9 cellular contexts compared by ENCODE assay signal in genomic region chr11:36478700-36479329, GRCh38. TPM values are rescaled to one million over a fixed set of nuclear protein-coding genes. Genes with fewer than 3 reads are reported as not detected.
DNase-seq lines count a peak whose midpoint lies in the region; ATAC-seq and TF ChIP-seq lines count a peak whose summit lies in the region.
"Had no signal": no experiment of that assay in that cellular context is flagged by ENCODE, and none has a peak within 500 bp of the region (broad histone marks: within the 10 kb centered on the region; RNA-seq: fewer than 3 reads in every experiment).

No MANE protein-coding gene starts in this region.

- H2BK5ac ChIP-seq in neuronal stem cell (ENCODE audit: low read length): no peak overlapping the region

- H3K36me3 ChIP-seq in neuronal stem cell (replicated peaks in 1 of 2; ENCODE audit: control insufficient read depth in 2 of 2, insufficient read depth in 2 of 2, low read length in 2 of 2): peaks cover 0 to 6% of the 10 kb centered on the region in 2 donors
- peaks cover 0 to 8% (median 7%) of the 10 kb centered on the region in 4 donors for H3K36me3 ChIP-seq in stomach

- H3K79me1 ChIP-seq in neuronal stem cell (ENCODE audit: low read depth, low read length): no peaks in the 10 kb centered on the region

- WGBS in neuronal stem cell (ENCODE audit: extremely low coverage in 2 of 2, insufficient read length in 2 of 2, insufficient replicate concordance in 1 of 2), 2 donors: no CpG with 5 or more reads among the region's 2 CpGs
- 17 to 23% (median 20%) methylated on average over 2 of the region's 2 CpGs for WGBS in stomach, 5 donors

- no peak overlapping the region for H4K91ac ChIP-seq in neuronal stem cell (ENCODE audit: low read depth, low read length, poor library complexity)

- H3K14ac ChIP-seq in neuronal stem cell (ENCODE audit: low read length): no peak overlapping the region

- peak in 3 of 7 experiments; percentile 21 to 45 (median 39) for TF ChIP-seq CTCF in stomach (IDR thresholded peaks at IDR 0.05)

- H3K4me3 ChIP-seq in neuronal stem cell (ENCODE audit: low read length in 2 of 2) (no peak overlapping the region), stomach (no peak overlapping the region)

- peaks cover 2 to 5% of the 10 kb centered on the region in 2 donors for H3K4me1 ChIP-seq in neuronal stem cell (ENCODE audit: control insufficient read depth in 2 of 2, insufficient read depth in 1 of 2, low read depth in 1 of 2, low read length in 2 of 2)
- no peaks in the 10 kb centered on the region for H3K4me1 ChIP-seq in stomach

- no peak overlapping the region for H4K8ac ChIP-seq in neuronal stem cell (ENCODE audit: low read depth, low read length)

- H3K27me3 ChIP-seq in neuronal stem cell (ENCODE audit: control insufficient read depth in 3 of 3, insufficient read depth in 3 of 3, low read depth in 1 of 3, low read length in 3 of 3) (no peaks in the 10 kb centered on the region), stomach (no peaks in the 10 kb centered on the region)

- intact Hi-C loops in Right ventricle myocardium inferior (cut with DNase I) (loop anchor here (5.0 kb wide), 2 partner anchors 187 to 862 kb away; partner anchors contain the start of gene FJX1), cardiac septum (cut with DNase I) (loop anchor here (2.0 kb wide), 1 partner anchor 186 kb away; no protein-coding TSS in a partner anchor), stomach (cut with DNase I; ENCODE audit: low total_unique reads) (loop anchor here (10.0 kb wide), 1 partner anchor 174 kb away; no protein-coding TSS in a partner anchor)

- no peak for DNase-seq in Right ventricle myocardium inferior (ENCODE audit: missing footprints)
- no peak for DNase-seq in cardiac septum (ENCODE audit: low spot score)
- peak; percentile 58 for DNase-seq in NAMALWA (ENCODE audit: low spot score)
- DNase-seq in T-helper 9 cell: peak; percentile 19
- peak; percentile 52 for DNase-seq in fibroblast of gingiva (ENCODE audit: low read depth)
- DNase-seq in neuronal stem cell (ENCODE audit: low spot score): peak; percentile 45
- no peak for DNase-seq in stomach
- DNase-seq: activated naive CD8-positive, alpha-beta T cell treated with anti-CD3 and anti-CD28 coated beads, Interleukin-2, amount 10 ng/mL, durations not matched to agents 7 days and 5 days had no signal

- H2AFZ ChIP-seq in neuronal stem cell (ENCODE audit: low read length): no peak overlapping the region

- H2BK12ac ChIP-seq in neuronal stem cell (ENCODE audit: low read length): no peak overlapping the region

- ATAC-seq in Right ventricle myocardium inferior: peak; percentile 64
- ATAC-seq in GM18867 (IDR thresholded peaks at IDR 0.05; ENCODE audit: unreplicated experiment): no peak

- no peak overlapping the region for H3K9ac ChIP-seq in neuronal stem cell (ENCODE audit: low read depth, low read length, poor library complexity)

- H3K23ac ChIP-seq in neuronal stem cell (ENCODE audit: low read depth, low read length, poor library complexity): no peak overlapping the region

- H3K4ac ChIP-seq in neuronal stem cell (ENCODE audit: low read length): no peak overlapping the region

- no peak overlapping the region for H2BK120ac ChIP-seq in neuronal stem cell (ENCODE audit: low read depth, low read length)

- TF ChIP-seq POLR2A in stomach (IDR thresholded peaks at IDR 0.05): no peak

- no peak overlapping the region for H3K4me2 ChIP-seq in neuronal stem cell (ENCODE audit: insufficient read depth, low read length, poor library complexity, severe bottlenecking)

- H2AK5ac ChIP-seq in neuronal stem cell (ENCODE audit: low read depth, low read length): no peak overlapping the region

- no peak for TF ChIP-seq EP300 in stomach (IDR thresholded peaks at IDR 0.05)

- no peak overlapping the region for H3K18ac ChIP-seq in neuronal stem cell (ENCODE audit: low read length)

- H3K9me3 ChIP-seq in neuronal stem cell (replicated peaks in 1 of 2; ENCODE audit: control insufficient read depth in 2 of 2, insufficient read depth in 1 of 2, low read depth in 1 of 2, low read length in 2 of 2) (peaks cover 0 to 3% of the 10 kb centered on the region in 2 donors), stomach (no peaks in the 10 kb centered on the region)

- H2BK15ac ChIP-seq in neuronal stem cell (ENCODE audit: low read length): no peak overlapping the region

- H3K27ac ChIP-seq in neuronal stem cell (replicated peaks; ENCODE audit: low read length) (no peak overlapping the region), stomach (no peak overlapping the region)

RNA-seq across cellular contexts. Expression of gene TRAF6, which starts 31.3 kb away (rescaled TPM):
- total RNA-seq in Right ventricle myocardium inferior (12.1 TPM), cardiac septum (17.8 TPM), stomach (10 to 100 TPM in 3 of 5 donors, 1 to 10 TPM in 2; 1.2 to 19.2 (median 11.4) TPM)
- 9.6 TPM for polyA plus RNA-seq in neuronal stem cell (2013, experiment 1 of 2)
- polyA plus RNA-seq in neuronal stem cell (2013, experiment 2 of 2): 10.0 TPM
- polyA plus RNA-seq in stomach: 1 to 10 TPM; 2.2 to 3.8 (median 2.3) TPM

Comparison
In these comparisons a context has a peak if more than half of its experiments do, and no peak if none do; other contexts are left out.
1. DNase-seq: peak in NAMALWA (single experiment), T-helper 9 cell (single experiment), fibroblast of gingiva (single experiment) and neuronal stem cell (single experiment); none in Right ventricle myocardium inferior (single experiment), cardiac septum (single experiment) and stomach (single experiment).